ENCODE assay signal across 8 cellular contexts in the genomic region with DNA sequence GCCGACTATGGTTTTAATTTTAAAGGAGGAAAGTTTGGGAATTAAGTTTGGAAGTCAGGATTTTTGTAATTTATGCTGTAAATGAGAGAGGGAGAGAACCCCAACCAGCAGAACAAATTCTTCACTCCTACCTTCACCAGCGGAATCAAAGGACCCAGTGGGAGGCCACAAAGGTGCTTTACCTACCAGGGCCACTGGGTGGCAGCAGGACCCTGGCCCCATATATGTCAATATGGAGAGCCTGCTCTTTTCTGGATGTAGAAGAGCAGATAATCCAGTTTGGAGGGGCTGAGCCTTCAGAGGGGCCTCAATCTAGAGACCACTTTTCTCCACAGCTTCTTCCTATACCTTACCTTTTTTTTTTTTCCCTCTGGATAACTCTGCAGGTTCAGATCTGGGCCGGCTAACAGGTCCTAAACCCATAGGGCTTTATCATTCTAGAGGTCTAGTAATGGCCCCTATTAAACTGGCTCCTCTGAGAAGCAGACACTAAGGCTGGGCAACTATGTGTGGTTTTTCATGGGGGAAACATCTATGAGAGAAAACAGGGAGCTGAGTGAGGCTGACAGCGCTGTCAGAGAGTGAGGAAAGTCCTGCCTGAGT. TPM values are rescaled to one million over a fixed set of nuclear protein-coding genes. Genes with fewer than 3 reads are reported as not detected.
A peak's percentile ranks its signal among the peaks of the same experiment; 100 is the strongest.
DNase-seq lines count a peak whose midpoint lies in the region; ATAC-seq and TF ChIP-seq lines count a peak whose summit lies in the region.

No MANE protein-coding gene starts in this region.

- H3K4me1 ChIP-seq in tibial nerve, result peaks cover 0 to 30% (median 22%) of the 10 kb centered on the region in 4 donors

- peak overlapping the region in 2 of 4 donors; percentile 25 to 60 for H3K27ac ChIP-seq in tibial nerve

- no peak for TF ChIP-seq EP300 in tibial nerve (IDR thresholded peaks at IDR 0.05)

- peaks cover 0 to 4% of the 10 kb centered on the region in 2 donors for H3K27me3 ChIP-seq in tibial nerve

- peak in 58 of 76 experiments; percentile 14 to 76 (median 48) for DNase-seq in HUDEP-2 (lab: John Stamatoyannopoulos, UW; ENCODE audit: unreplicated experiment in 76 of 76)
- peak; percentile 73 for DNase-seq in RPMI8226
- peak; percentile 61 for DNase-seq in activated T-helper 1 cell treated with anti-CD3 and anti-CD28 coated beads, Interleukin-2, amount 50 U/mL, for 16 hours (ENCODE audit: low read depth in 1 of 2, low spot score in 1 of 2)
- peak; percentile 65 for DNase-seq in fibroblast of the aortic adventitia (ENCODE audit: low read depth)
- DNase-seq in osteocyte (ENCODE audit: extremely low spot score, unreplicated experiment), result peak; percentile 90
- DNase-seq in tibial nerve (ENCODE audit: low spot score in 2 of 2), result peak; percentile 68 to 84

- H3K27me3 Mint-ChIP-seq in osteocyte (ENCODE audit: unreplicated experiment), result peaks cover 21% of the 10 kb centered on the region

- H3K4me1 Mint-ChIP-seq in osteocyte (ENCODE audit: unreplicated experiment), result peaks cover 18% of the 10 kb centered on the region

- no peaks in the 10 kb centered on the region for H3K36me3 Mint-ChIP-seq in osteocyte (ENCODE audit: unreplicated experiment)

- no peak for ATAC-seq in HG02973 (IDR thresholded peaks at IDR 0.05; ENCODE audit: unreplicated experiment)

- H3K9me3 Mint-ChIP-seq in osteocyte (ENCODE audit: unreplicated experiment), result no peaks in the 10 kb centered on the region

- no peak overlapping the region for H3K4me3 Mint-ChIP-seq in osteocyte (ENCODE audit: unreplicated experiment)

- no peak for TF ChIP-seq POLR2A in tibial nerve (IDR thresholded peaks at IDR 0.05)

- WGBS in tibial nerve, 2 donors, result 49 to 53% methylated on average over 4 of the region's 4 CpGs

- no peaks in the 10 kb centered on the region for H3K36me3 ChIP-seq in tibial nerve

- H3K9me3 ChIP-seq in tibial nerve, result no peaks in the 10 kb centered on the region

- no peak overlapping the region for H3K4me3 ChIP-seq in fibroblast of the aortic adventitia (ENCODE audit: low read depth, low read length)
- H3K4me3 ChIP-seq in tibial nerve, result no peak overlapping the region

- TF ChIP-seq CTCF in GM12801 (IDR thresholded peaks at IDR 0.05; ENCODE audit: extremely low read depth, insufficient read length), result peak; percentile 69
- peak; percentile 95 for TF ChIP-seq CTCF in fibroblast of the aortic adventitia (IDR thresholded peaks at IDR 0.05; ENCODE audit: insufficient read depth, low read length)
- peak; percentile 94 for TF ChIP-seq CTCF in osteocyte (IDR thresholded peaks at IDR 0.05)
- TF ChIP-seq CTCF in tibial nerve (IDR thresholded peaks at IDR 0.05), result peak; percentile 87 to 91 (median 89)

- H3K27ac Mint-ChIP-seq in osteocyte (ENCODE audit: unreplicated experiment), result no peak overlapping the region

RNA-seq across cellular contexts. Expression of a gene that starts 8.5 kb away (rescaled TPM):
- total RNA-seq in fibroblast of the aortic adventitia (ENCODE audit: low replicate concordance) (99.9 and 283 TPM in 2 replicates), osteocyte (77.9 and 81.4 TPM in 2 replicates), tibial nerve (100 to 1,000 TPM; 118 to 500 (median 249) TPM)

RNA-seq across cellular contexts. Expression of a gene that starts 8.5 kb away (rescaled TPM):
- total RNA-seq in fibroblast of the aortic adventitia (ENCODE audit: low replicate concordance) (not detected in 2 replicates), osteocyte (not detected in 2 replicates), tibial nerve (under 1 TPM in 1 of 4 donors, not detected in 3; 0.42 TPM)

RNA-seq across cellular contexts. Expression of a gene that starts 52.1 kb away (rescaled TPM):
- total RNA-seq in fibroblast of the aortic adventitia (ENCODE audit: low replicate concordance) (56.8 and 68.8 TPM in 2 replicates), osteocyte (23.7 and 27.5 TPM in 2 replicates), tibial nerve (10 to 100 TPM; 15.3 to 39.0 (median 26.6) TPM)
